27 cellular contexts compared by ENCODE assay signal in the genomic region with DNA sequence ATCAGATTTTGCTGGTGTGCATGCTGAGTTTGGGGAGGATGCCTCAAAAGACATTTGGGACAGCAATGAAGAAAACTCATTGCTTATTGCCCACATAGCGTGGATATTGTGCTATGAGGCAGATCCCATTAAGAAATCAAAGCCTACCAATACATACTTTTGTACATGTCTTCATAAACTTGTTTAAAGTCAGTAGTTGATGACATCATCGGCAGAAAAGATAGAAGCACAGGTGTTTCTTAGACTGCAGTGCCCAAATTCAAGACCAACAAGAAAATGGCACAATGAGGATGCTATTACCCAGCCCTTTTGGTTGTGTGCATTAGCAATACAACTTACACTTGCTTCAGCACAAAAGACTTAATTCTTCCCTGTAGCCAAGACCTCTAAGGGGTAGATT.
"Had no signal": no experiment of that assay in that cellular context is flagged by ENCODE, and none has a peak within 500 bp of the region (broad histone marks: within the 10 kb centered on the region; RNA-seq: fewer than 3 reads in every experiment).

No MANE protein-coding gene starts in this region.

- H3K9me3 ChIP-seq: stomach, suprapubic skin, testis, thoracic aorta, thyroid gland, tibial artery, tibial nerve, transverse colon, upper lobe of left lung, upper lobe of right lung, uterus, vagina had no signal

- H3K4me1 ChIP-seq: suprapubic skin, testis, thyroid gland, transverse colon, uterus had no signal

- H3K4me3 ChIP-seq: stomach, suprapubic skin, testis, thoracic aorta, thyroid gland, tibial artery, tibial nerve, transverse colon, upper lobe of left lung, upper lobe of right lung, uterus, vagina had no signal

- DNase-seq: stimulated activated CD4-positive, alpha-beta T cell treated with anti-CD3 and anti-CD28 coated beads, Interleukin-2, amount 100 ng/mL, for 48 hours; stimulated activated CD4-positive, alpha-beta T cell treated with anti-CD3 and anti-CD28 coated beads, Interleukin-4, amount 100 ng/mL, for 1 hour; stimulated activated CD4-positive, alpha-beta T cell treated with anti-CD3 and anti-CD28 coated beads, Interleukin-4, amount 100 ng/mL, for 24 hours; stimulated activated CD4-positive, alpha-beta T cell treated with anti-CD3 and anti-CD28 coated beads, Interleukin-4, amount 100 ng/mL, for 4 hours; stimulated activated CD8-positive, alpha-beta memory T cell treated with anti-CD3 and anti-CD28 coated beads, Interleukin-4, amount 100 ng/mL, for 48 hours; stimulated activated naive B cell treated with anti-CD40 and anti-IgM and Interleukin-4, amounts not matched to agents 10 μg/mL and 1 μg/mL and 100 μg/mL, for 72 hours; stimulated activated naive CD4-positive, alpha-beta T cell; stimulated activated naive CD4-positive, alpha-beta T cell treated with Interleukin-2 at 50 U/mL for 16 hours; stimulated activated naive CD8-positive, alpha-beta T cell treated with anti-CD3 and anti-CD28 coated beads, Interleukin-15, amount 100 ng/mL, for 72 hours; stimulated activated naive CD8-positive, alpha-beta T cell treated with anti-CD3 and anti-CD28 coated beads, Interleukin-15, Interleukin-2, amounts not matched to agents 100 U/mL and 50 U/mL, for 24 hours; stomach; substantia nigra; testis; thyroid gland; tibial artery; transverse colon; trophoblast cell; upper lobe of left lung; upper lobe of right lung; uterus had no signal

- ATAC-seq: stimulated activated effector memory CD8-positive, alpha-beta T cell treated with anti-CD3 and anti-CD28 coated beads, Interleukin-12 subunit alpha, Interleukin-12 subunit beta, amount 100 ng/mL, for 72 hours; stimulated activated memory B cell treated with anti-CD40 and anti-IgM and Interleukin-4, amounts not matched to agents 10 μg/mL and 1 μg/mL and 100 μg/mL, for 72 hours; stimulated activated naive B cell treated with anti-CD40 and anti-IgM and Interleukin-4, amounts not matched to agents 10 μg/mL and 1 μg/mL and 100 μg/mL, for 72 hours; stimulated activated naive CD8-positive, alpha-beta T cell treated with anti-CD3 and anti-CD28 coated beads, Interleukin-15, amount 100 ng/mL, for 72 hours; stimulated activated naive CD8-positive, alpha-beta T cell treated with anti-CD3 and anti-CD28 coated beads, Interleukin-15, Interleukin-2, amounts not matched to agents 100 U/mL and 50 U/mL, for 24 hours; upper lobe of right lung had no signal

- H3K27me3 ChIP-seq: stomach, suprapubic skin, testis, thyroid gland, tibial artery, tibial nerve, transverse colon, upper lobe of left lung, upper lobe of right lung, uterus, vagina had no signal

- H3K27ac ChIP-seq: stomach, suprapubic skin, testis, thoracic aorta, thyroid gland, tibial artery, tibial nerve, transverse colon, upper lobe of left lung, upper lobe of right lung, uterus, vagina had no signal

- H3K36me3 ChIP-seq: stomach, suprapubic skin, thoracic aorta, thyroid gland, tibial artery, tibial nerve, transverse colon, upper lobe of left lung, upper lobe of right lung, uterus, vagina had no signal

- FAIRE-seq: urothelium cell line had no signal
